Comparison of ENCODE assay signal across 8 cellular contexts in the genomic region with DNA sequence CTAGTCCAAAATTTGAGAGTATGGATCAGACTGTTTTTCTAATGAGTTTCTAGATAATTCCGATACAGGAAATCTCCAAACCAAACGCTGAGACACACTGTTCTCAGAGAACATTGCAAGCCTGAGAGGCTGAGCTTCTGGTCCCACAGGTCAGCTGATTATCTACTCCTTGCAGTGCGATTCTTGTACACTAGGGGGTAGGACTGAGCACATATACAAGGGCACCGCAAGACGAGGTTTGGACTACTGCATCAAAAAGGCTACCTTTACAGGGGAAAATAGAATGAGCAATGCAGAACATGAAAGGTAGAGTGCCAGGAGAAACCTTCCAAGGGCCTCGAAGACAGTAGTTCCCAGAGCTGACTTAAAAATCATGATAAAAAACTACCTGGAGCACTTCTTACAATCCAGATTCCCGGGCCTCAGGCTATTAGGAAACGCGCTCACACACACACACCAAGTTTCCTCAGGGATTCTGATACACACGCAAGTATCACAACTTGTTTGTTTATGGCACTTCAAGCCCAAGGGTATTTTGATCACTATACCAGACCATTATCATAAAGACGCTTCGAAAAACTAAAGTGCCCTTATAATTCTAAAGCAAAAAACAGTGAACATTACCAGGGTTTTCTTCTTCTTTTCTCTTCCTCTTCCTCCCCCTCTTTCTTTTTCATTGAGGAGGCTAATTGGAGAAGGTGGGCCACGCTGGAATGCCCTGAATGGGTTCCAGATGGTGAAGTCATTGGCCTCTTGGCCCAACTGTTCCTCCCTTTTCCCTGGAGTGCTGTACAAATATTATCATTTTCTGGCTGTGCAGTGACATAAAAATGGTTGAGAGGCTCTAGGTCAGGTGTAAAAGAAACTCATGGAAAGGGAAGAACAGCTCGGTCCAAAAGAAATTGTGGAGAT.
DNase-seq lines count a peak whose midpoint lies in the region; ATAC-seq and TF ChIP-seq lines count a peak whose summit lies in the region.

No MANE protein-coding gene starts in this region.

- in situ Hi-C loops in SK-MEL-5 (cut with HindIII; ENCODE audit: low pct_unique_long_range_greater_than_20kb, low sequenced_read_pairs): no loop called here

- H3K36me3 ChIP-seq in ascending aorta: no peaks in the 10 kb centered on the region
- H3K36me3 ChIP-seq in mesendoderm (ENCODE audit: control insufficient read depth, insufficient read depth, low read length): no peaks in the 10 kb centered on the region

- H3K79me1 ChIP-seq in mesendoderm (ENCODE audit: low read length): no peaks in the 10 kb centered on the region

- no peak overlapping the region for H3K23ac ChIP-seq in mesendoderm (ENCODE audit: low read length)

- no peaks in the 10 kb centered on the region for H3K36me3 Mint-ChIP-seq in stimulated activated memory B cell treated with anti-CD40 and anti-IgM and Interleukin-4, amounts not matched to agents 10 μg/mL and 1 μg/mL and 100 μg/mL, for 72 hours

- no peaks in the 10 kb centered on the region for H3K27me3 ChIP-seq in ascending aorta
- no peaks in the 10 kb centered on the region for H3K27me3 ChIP-seq in mesendoderm (ENCODE audit: insufficient read depth, low read length, poor library complexity)

- no peak for ATAC-seq in HG02759 (IDR thresholded peaks at IDR 0.05; ENCODE audit: unreplicated experiment)
- ATAC-seq in stimulated activated memory B cell treated with anti-CD40 and anti-IgM and Interleukin-4, amounts not matched to agents 10 μg/mL and 1 μg/mL and 100 μg/mL, for 72 hours: no peak

- DNase-seq in D341Med (ENCODE audit: low spot score) (peak; percentile 52), HK-2 (ENCODE audit: unreplicated experiment) (peak; percentile 32), SK-MEL-5 (ENCODE audit: low read depth, low spot score) (peak; percentile 69), ascending aorta (ENCODE audit: low spot score in 2 of 2) (peak in 1 of 2 donors; percentile 73), mesendoderm (peak; percentile 89), hippocampal formation (lab: John Stamatoyannopoulos, UW) (no peak)

- intact Hi-C loops in ascending aorta (cut with DNase I): no loop called here

- H2BK120ac ChIP-seq in mesendoderm (ENCODE audit: low read depth, low read length): no peak overlapping the region

- H3K56ac ChIP-seq in mesendoderm (ENCODE audit: low read length): no peak overlapping the region

- H3K18ac ChIP-seq in mesendoderm (ENCODE audit: low read length): no peak overlapping the region

- TF ChIP-seq CTCF in ascending aorta (IDR thresholded peaks at IDR 0.05): peak; percentile 15 to 43 (median 41)

- no peaks in the 10 kb centered on the region for H3K9me3 Mint-ChIP-seq in stimulated activated memory B cell treated with anti-CD40 and anti-IgM and Interleukin-4, amounts not matched to agents 10 μg/mL and 1 μg/mL and 100 μg/mL, for 72 hours

- no peak overlapping the region for H3K4me3 Mint-ChIP-seq in stimulated activated memory B cell treated with anti-CD40 and anti-IgM and Interleukin-4, amounts not matched to agents 10 μg/mL and 1 μg/mL and 100 μg/mL, for 72 hours

- H4K8ac ChIP-seq in mesendoderm (ENCODE audit: low read depth, low read length): no peak overlapping the region

- no peak overlapping the region for H3K27ac Mint-ChIP-seq in stimulated activated memory B cell treated with anti-CD40 and anti-IgM and Interleukin-4, amounts not matched to agents 10 μg/mL and 1 μg/mL and 100 μg/mL, for 72 hours

- H3K4me1 Mint-ChIP-seq in stimulated activated memory B cell treated with anti-CD40 and anti-IgM and Interleukin-4, amounts not matched to agents 10 μg/mL and 1 μg/mL and 100 μg/mL, for 72 hours: peaks cover 59% of the 10 kb centered on the region

- WGBS in mesendoderm (ENCODE audit: extremely low coverage, insufficient coverage, low lambda C conversion rate): no CpG with 5 or more reads among the region's 14 CpGs

- no peak overlapping the region for H3K9ac ChIP-seq in mesendoderm (ENCODE audit: low read length)

- H3K4me1 ChIP-seq in ascending aorta (peaks cover 5 to 28% of the 10 kb centered on the region in 2 donors), mesendoderm (ENCODE audit: control insufficient read depth, low read depth, low read length) (peaks cover 4% of the 10 kb centered on the region)

- H3K4ac ChIP-seq in mesendoderm (ENCODE audit: low read depth, low read length): no peak overlapping the region

- H3K79me2 ChIP-seq in mesendoderm (ENCODE audit: control insufficient read depth, insufficient read depth, low read length): no peaks in the 10 kb centered on the region

- no peak overlapping the region for H3K4me2 ChIP-seq in mesendoderm (ENCODE audit: low read length)

- no peak overlapping the region for H2AK5ac ChIP-seq in mesendoderm (ENCODE audit: low read length)

- no peaks in the 10 kb centered on the region for H3K9me3 ChIP-seq in ascending aorta

- H3K27ac ChIP-seq in ascending aorta (peak overlapping the region; percentile 55 to 69), mesendoderm (ENCODE audit: low read depth, low read length) (no peak overlapping the region)

- H3K27me3 Mint-ChIP-seq in stimulated activated memory B cell treated with anti-CD40 and anti-IgM and Interleukin-4, amounts not matched to agents 10 μg/mL and 1 μg/mL and 100 μg/mL, for 72 hours: no peaks in the 10 kb centered on the region

- H3K4me3 ChIP-seq in ascending aorta (no peak overlapping the region), mesendoderm (ENCODE audit: low read length) (no peak overlapping the region)

- H2BK15ac ChIP-seq in mesendoderm (replicated peaks; ENCODE audit: low read depth): no peak overlapping the region

- peak overlapping the region; percentile 11 for H2BK5ac ChIP-seq in mesendoderm (ENCODE audit: low read length)

- no peak overlapping the region for H4K5ac ChIP-seq in mesendoderm (ENCODE audit: low read length)

Comparison
In these comparisons a context has a peak if more than half of its experiments do, and no peak if none do; other contexts are left out.
1. DNase-seq: peak in D341Med (single experiment), HK-2 (single experiment), SK-MEL-5 (single experiment) and mesendoderm (single experiment); none in hippocampal formation (0 of 2).